ENCODE assay signal across 8 cellular contexts in genomic region chr19:16041571-16042386, GRCh38. TPM values are rescaled to one million over a fixed set of nuclear protein-coding genes. Genes with fewer than 3 reads are reported as not detected.
DNase-seq lines count a peak whose midpoint lies in the region; ATAC-seq and TF ChIP-seq lines count a peak whose summit lies in the region.

No MANE protein-coding gene starts in this region.

- H3K27ac ChIP-seq in cingulate gyrus (ENCODE audit: low read depth, low read length) (peak overlapping the region; percentile 34), liver (ENCODE audit: low read depth in 1 of 2, low read length in 2 of 2) (no peak overlapping the region)

- peak; percentile 96 to 97 for TF ChIP-seq RAD21 in liver (IDR thresholded peaks at IDR 0.05)

- peak; percentile 95 for TF ChIP-seq CTCF in liver (IDR thresholded peaks at IDR 0.05; ENCODE audit: low read depth, low read length, missing input control)

- intact Hi-C loops in activated CD4-positive, alpha-beta T cell treated with anti-CD3 and anti-CD28 coated beads, Interleukin-2, amount 10 ng/mL, durations not matched to agents 24 days and 14 days (cut with micrococcal nuclease) = loop anchor here (1.0 to 10.0 kb wide), 2 partner anchors 141 to 417 kb away; no protein-coding TSS in a partner anchor

- H3K36me3 Mint-ChIP-seq in activated CD4-positive, alpha-beta T cell treated with anti-CD3 and anti-CD28 coated beads, Interleukin-2, amount 10 ng/mL, durations not matched to agents 24 days and 14 days (ENCODE audit: low read depth) = no peaks in the 10 kb centered on the region

- H3K4me1 Mint-ChIP-seq in activated CD4-positive, alpha-beta T cell treated with anti-CD3 and anti-CD28 coated beads, Interleukin-2, amount 10 ng/mL, durations not matched to agents 24 days and 14 days = peaks cover 7% of the 10 kb centered on the region

- no peaks in the 10 kb centered on the region for H3K9me3 Mint-ChIP-seq in activated CD4-positive, alpha-beta T cell treated with anti-CD3 and anti-CD28 coated beads, Interleukin-2, amount 10 ng/mL, durations not matched to agents 24 days and 14 days

- peaks cover 0 to 11% (median 9%) of the 10 kb centered on the region in 4 donors for H3K4me1 ChIP-seq in liver (ENCODE audit: control insufficient read depth in 4 of 4, insufficient read depth in 4 of 4, low read length in 3 of 4)

- H3K4me3 Mint-ChIP-seq in activated CD4-positive, alpha-beta T cell treated with anti-CD3 and anti-CD28 coated beads, Interleukin-2, amount 10 ng/mL, durations not matched to agents 24 days and 14 days = peak overlapping the region; percentile 62

- WGBS in liver = 21% methylated on average over 29 of the region's 29 CpGs

- H3K27ac Mint-ChIP-seq in activated CD4-positive, alpha-beta T cell treated with anti-CD3 and anti-CD28 coated beads, Interleukin-2, amount 10 ng/mL, durations not matched to agents 24 days and 14 days = no peak overlapping the region

- no peaks in the 10 kb centered on the region for H3K36me3 ChIP-seq in liver (ENCODE audit: control insufficient read depth in 4 of 4, insufficient read depth in 3 of 4, low read depth in 1 of 4, low read length in 3 of 4)

- H3K27me3 Mint-ChIP-seq in activated CD4-positive, alpha-beta T cell treated with anti-CD3 and anti-CD28 coated beads, Interleukin-2, amount 10 ng/mL, durations not matched to agents 24 days and 14 days = peaks cover 13% of the 10 kb centered on the region

- no peak overlapping the region for H3K4me3 ChIP-seq in liver (ENCODE audit: low read depth in 1 of 3, low read length in 3 of 3)

- no peaks in the 10 kb centered on the region for H3K9me3 ChIP-seq in liver (ENCODE audit: control insufficient read depth in 4 of 4, low read length in 3 of 4)

- DNase-seq in SIG-M5 treated with dmso at 0.1 percent for 504 hours (lab: John Stamatoyannopoulos, UW; ENCODE audit: unreplicated experiment) (peak; percentile 21), SIG-M5 (lab: John Stamatoyannopoulos, UW) (no peak), NCI-H2196 (lab: John Stamatoyannopoulos, UW; ENCODE audit: unreplicated experiment) (peak; percentile 87)
- peak; percentile 94 for DNase-seq in activated CD4-positive, alpha-beta T cell treated with anti-CD3 and anti-CD28 coated beads, Interleukin-2, amount 10 ng/mL, durations not matched to agents 24 days and 14 days
- peak; percentile 82 for DNase-seq in stimulated activated CD4-positive, alpha-beta T cell treated with anti-CD3 and anti-CD28 coated beads, Interleukin-4, amount 100 ng/mL, for 24 hours

- no peak overlapping the region for H3K9ac ChIP-seq in liver (ENCODE audit: low read depth in 1 of 2, low read length in 2 of 2)

- no peak for ATAC-seq in GM21526 (IDR thresholded peaks at IDR 0.05; ENCODE audit: low FRiP score, unreplicated experiment)

- no peaks in the 10 kb centered on the region for H3K27me3 ChIP-seq in liver (ENCODE audit: control insufficient read depth in 4 of 4, insufficient read depth in 4 of 4, low read length in 3 of 4)

TF ChIP-seq in liver, 16 proteins besides CTCF, POLR2A, EP300 and RAD21:
- TF ChIP-seq YY1 (IDR thresholded peaks at IDR 0.05) (no peak), HNF4G (IDR thresholded peaks at IDR 0.05) (no peak), RXRA (IDR thresholded peaks at IDR 0.05) (peak; percentile 58 to 70), HNF4A (conservative IDR thresholded peaks at IDR 0.05) (peak; percentile 15 to 28)

RNA-seq across cellular contexts. Expression of gene TPM4, which starts 34.5 kb away (rescaled TPM):
- total RNA-seq in activated CD4-positive, alpha-beta T cell treated with anti-CD3 and anti-CD28 coated beads, Interleukin-2, amount 10 ng/mL, durations not matched to agents 24 days and 14 days = 283 and 291 TPM in 2 replicates
- 10 to 100 TPM; 40.8 to 59.9 TPM for total RNA-seq in liver
- 10 to 100 TPM; 19.8 to 46.0 TPM for polyA plus RNA-seq in liver
